In the genomic region with DNA sequence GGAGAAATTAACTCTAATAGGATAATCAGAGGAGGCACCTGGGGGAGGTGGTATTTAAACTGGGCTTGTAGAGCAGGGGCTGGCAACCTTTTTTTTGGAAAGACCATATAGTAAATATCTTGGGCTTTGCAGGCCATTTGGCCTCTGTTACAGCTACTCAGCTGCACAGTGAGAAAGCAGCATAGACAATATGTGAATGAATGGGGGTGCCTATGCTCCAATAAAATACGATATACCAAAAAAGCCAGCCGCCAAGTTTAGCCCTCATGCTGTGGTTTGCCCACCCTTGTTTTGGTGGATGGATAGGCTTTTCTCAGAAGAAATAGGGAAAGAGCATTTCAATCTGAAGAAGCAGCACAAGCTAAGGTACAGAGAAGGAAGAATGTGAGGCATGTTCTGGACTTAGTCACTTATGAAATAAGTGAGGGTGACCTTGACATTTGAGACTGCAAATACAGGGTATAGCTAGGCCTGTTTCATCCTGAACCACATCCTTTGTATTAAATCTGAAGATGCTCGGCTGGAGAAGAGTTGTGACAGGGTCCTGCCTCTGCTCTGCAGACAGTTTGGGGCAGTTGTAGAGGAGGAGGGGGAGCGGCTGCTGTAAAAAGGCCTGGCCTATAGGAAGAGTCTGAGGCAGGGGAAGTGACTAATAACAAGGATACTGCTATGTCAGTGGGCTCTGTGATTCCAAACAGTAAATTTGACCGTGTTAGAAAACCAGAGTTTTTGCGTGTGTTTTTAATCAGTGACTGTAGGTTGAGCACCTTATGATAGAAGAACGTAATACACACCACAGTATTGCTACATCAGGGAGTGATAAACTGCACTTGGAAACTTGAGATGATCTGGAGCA, we compare ENCODE assay signal across 14 cellular contexts.
DNase-seq lines count a peak whose midpoint lies in the region; ATAC-seq and TF ChIP-seq lines count a peak whose summit lies in the region.
"Had no signal": no experiment of that assay in that cellular context is flagged by ENCODE, and none has a peak within 500 bp of the region (broad histone marks: within the 10 kb centered on the region; RNA-seq: fewer than 3 reads in every experiment).

No MANE protein-coding gene starts in this region.

- ATAC-seq in left lung (peak; percentile 61), HG02610 (IDR thresholded peaks at IDR 0.05; ENCODE audit: unreplicated experiment) (no peak)
- ATAC-seq: CD8-positive, alpha-beta T cell; GM12878; T-helper 17 cell had no signal

- H3K9me3 ChIP-seq in HEK293 (ENCODE audit: control insufficient read depth, insufficient read depth, low read depth, low read length) (no peaks in the 10 kb centered on the region), left lung (no peaks in the 10 kb centered on the region)

- H3K27ac ChIP-seq in HEK293 (ENCODE audit: extremely low read depth, low read depth, low read length) = no peak overlapping the region
- H3K27ac ChIP-seq in left lung = no peak overlapping the region

- intact Hi-C loops in left lung (cut with DNase I) = no loop called here

- TF ChIP-seq CTCF in HEK293 (tag by site-specific recombination; IDR thresholded peaks at IDR 0.05) (no peak), choroid plexus epithelial cell (conservative IDR thresholded peaks at IDR 0.05; ENCODE audit: low read depth, low read length) (no peak), left lung (IDR thresholded peaks at IDR 0.05) (no peak), GM13976 (IDR thresholded peaks at IDR 0.05; ENCODE audit: borderline replicate concordance, control extremely low read depth, extremely low read depth, insufficient read depth, missing control alignments) (no peak)

- in situ Hi-C loops in GM13976 (cut with MboI; ENCODE audit: low sequenced_read_pairs, unreplicated experiment) = no loop called here

- no peaks in the 10 kb centered on the region for H3K36me3 ChIP-seq in HEK293 (ENCODE audit: control insufficient read depth in 2 of 2, insufficient read depth in 1 of 2, low read length in 2 of 2)
- H3K36me3 ChIP-seq in left lung = no peaks in the 10 kb centered on the region

- no peaks in the 10 kb centered on the region for H3K27me3 ChIP-seq in left lung

- peak; percentile 31 for DNase-seq in AG08395 (ENCODE audit: low spot score)
- DNase-seq in choroid plexus epithelial cell (ENCODE audit: low read depth) = peak; percentile 51
- no peak for DNase-seq in left lung
- DNase-seq in NCI-H345 (lab: John Stamatoyannopoulos, UW) = no peak
- no peak for DNase-seq in GM13976 (ENCODE audit: low spot score)
- no peak for DNase-seq in NCI-H748 treated with DMSO at 0.1 percent for 48 hours (lab: John Stamatoyannopoulos, UW)
- DNase-seq: activated T-cell treated with anti-CD3 and anti-CD28 coated beads, Interleukin-2, amount 50 U/mL, for 1 hour; CD8-positive, alpha-beta T cell; NCI-H446 treated with DMSO at 0.1 percent for 48 hours; stimulated activated CD4-positive, alpha-beta T cell treated with anti-CD3 and anti-CD28 coated beads, Interleukin-1b, Interleukin-23, amount 100 ng/mL, for 48 hours; T-helper 17 cell had no signal

- CTCF ChIA-PET in HEK293 (lab: Yijun Ruan, JAX) = interaction anchor here (1.2 to 1.6 kb wide), 2 partner anchors 27 to 129 kb away, joined by 3 read pairs; no protein-coding TSS in a partner anchor

- H3K4me3 ChIP-seq in HEK293 (ENCODE audit: low read depth, low read length) (no peak overlapping the region), choroid plexus epithelial cell (ENCODE audit: low read depth, low read length) (no peak overlapping the region), left lung (no peak overlapping the region)
- H3K4me3 ChIP-seq: GM12878 had no signal

- H3K4me1 ChIP-seq in HEK293 (ENCODE audit: control insufficient read depth, insufficient read depth, low read length) = peaks cover 21% of the 10 kb centered on the region
- H3K4me1 ChIP-seq in left lung = peaks cover 0 to 3% of the 10 kb centered on the region in 2 donors

- POLR2A ChIA-PET in HEK293 (lab: Yijun Ruan, JAX) = no interaction called here

TF ChIP-seq in HEK293, 187 proteins besides CTCF, POLR2A, EP300 and RAD21:
- TF ChIP-seq, protein P1, sequence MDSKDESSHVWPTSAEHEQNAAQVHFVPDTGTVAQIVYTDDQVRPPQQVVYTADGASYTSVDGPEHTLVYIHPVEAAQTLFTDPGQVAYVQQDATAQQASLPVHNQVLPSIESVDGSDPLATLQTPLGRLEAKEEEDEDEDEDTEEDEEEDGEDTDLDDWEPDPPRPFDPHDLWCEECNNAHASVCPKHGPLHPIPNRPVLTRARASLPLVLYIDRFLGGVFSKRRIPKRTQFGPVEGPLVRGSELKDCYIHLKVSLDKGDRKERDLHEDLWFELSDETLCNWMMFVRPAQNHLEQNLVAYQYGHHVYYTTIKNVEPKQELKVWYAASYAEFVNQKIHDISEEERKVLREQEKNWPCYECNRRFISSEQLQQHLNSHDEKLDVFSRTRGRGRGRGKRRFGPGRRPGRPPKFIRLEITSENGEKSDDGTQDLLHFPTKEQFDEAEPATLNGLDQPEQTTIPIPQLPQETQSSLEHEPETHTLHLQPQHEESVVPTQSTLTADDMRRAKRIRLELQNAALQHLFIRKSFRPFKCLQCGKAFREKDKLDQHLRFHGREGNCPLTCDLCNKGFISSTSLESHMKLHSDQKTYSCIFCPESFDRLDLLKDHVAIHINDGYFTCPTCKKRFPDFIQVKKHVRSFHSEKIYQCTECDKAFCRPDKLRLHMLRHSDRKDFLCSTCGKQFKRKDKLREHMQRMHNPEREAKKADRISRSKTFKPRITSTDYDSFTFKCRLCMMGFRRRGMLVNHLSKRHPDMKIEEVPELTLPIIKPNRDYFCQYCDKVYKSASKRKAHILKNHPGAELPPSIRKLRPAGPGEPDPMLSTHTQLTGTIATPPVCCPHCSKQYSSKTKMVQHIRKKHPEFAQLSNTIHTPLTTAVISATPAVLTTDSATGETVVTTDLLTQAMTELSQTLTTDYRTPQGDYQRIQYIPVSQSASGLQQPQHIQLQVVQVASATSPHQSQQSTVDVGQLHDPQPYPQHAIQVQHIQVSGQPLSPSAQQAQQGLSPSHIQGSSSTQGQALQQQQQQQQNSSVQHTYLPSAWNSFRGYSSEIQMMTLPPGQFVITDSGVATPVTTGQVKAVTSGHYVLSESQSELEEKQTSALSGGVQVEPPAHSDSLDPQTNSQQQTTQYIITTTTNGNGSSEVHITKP (tag by site-specific recombination; IDR thresholded peaks at IDR 0.05) = 0 out of 2 replicates have a peak, but pooled peaks have one; percentile 14
- TF ChIP-seq GFI1B (tag by site-specific recombination; IDR thresholded peaks at IDR 0.05) = peak; percentile 47; the same call in 1 of the 2 replicates
- no peak for TF ChIP-seq HOXD13 (CRISPR knock-in tag; IDR thresholded peaks at IDR 0.05; ENCODE audit: borderline replicate concordance)
- no peak for TF ChIP-seq ZNF37A (tag by site-specific recombination; IDR thresholded peaks at IDR 0.05)
- 0 out of 2 replicates have a peak, but pooled peaks have one; percentile 17 for TF ChIP-seq ZXDB (tag by site-specific recombination; IDR thresholded peaks at IDR 0.05)
- TF ChIP-seq KLF10 (tag by site-specific recombination; IDR thresholded peaks at IDR 0.05) = no peak
- TF ChIP-seq ZNF600 (tag by site-specific recombination; IDR thresholded peaks at IDR 0.05) = 0 out of 2 replicates have a peak, but pooled peaks have one; percentile 28
- no peak for TF ChIP-seq ZNF423 (tag by site-specific recombination; IDR thresholded peaks at IDR 0.05)
- TF ChIP-seq, protein P2, sequence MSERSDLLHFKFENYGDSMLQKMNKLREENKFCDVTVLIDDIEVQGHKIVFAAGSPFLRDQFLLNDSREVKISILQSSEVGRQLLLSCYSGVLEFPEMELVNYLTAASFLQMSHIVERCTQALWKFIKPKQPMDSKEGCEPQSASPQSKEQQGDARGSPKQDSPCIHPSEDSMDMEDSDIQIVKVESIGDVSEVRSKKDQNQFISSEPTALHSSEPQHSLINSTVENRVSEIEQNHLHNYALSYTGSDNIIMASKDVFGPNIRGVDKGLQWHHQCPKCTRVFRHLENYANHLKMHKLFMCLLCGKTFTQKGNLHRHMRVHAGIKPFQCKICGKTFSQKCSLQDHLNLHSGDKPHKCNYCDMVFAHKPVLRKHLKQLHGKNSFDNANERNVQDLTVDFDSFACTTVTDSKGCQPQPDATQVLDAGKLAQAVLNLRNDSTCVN (tag by site-specific recombination; optimal IDR thresholded peaks at IDR 0.05) = no peak
- TF ChIP-seq, protein P3, sequence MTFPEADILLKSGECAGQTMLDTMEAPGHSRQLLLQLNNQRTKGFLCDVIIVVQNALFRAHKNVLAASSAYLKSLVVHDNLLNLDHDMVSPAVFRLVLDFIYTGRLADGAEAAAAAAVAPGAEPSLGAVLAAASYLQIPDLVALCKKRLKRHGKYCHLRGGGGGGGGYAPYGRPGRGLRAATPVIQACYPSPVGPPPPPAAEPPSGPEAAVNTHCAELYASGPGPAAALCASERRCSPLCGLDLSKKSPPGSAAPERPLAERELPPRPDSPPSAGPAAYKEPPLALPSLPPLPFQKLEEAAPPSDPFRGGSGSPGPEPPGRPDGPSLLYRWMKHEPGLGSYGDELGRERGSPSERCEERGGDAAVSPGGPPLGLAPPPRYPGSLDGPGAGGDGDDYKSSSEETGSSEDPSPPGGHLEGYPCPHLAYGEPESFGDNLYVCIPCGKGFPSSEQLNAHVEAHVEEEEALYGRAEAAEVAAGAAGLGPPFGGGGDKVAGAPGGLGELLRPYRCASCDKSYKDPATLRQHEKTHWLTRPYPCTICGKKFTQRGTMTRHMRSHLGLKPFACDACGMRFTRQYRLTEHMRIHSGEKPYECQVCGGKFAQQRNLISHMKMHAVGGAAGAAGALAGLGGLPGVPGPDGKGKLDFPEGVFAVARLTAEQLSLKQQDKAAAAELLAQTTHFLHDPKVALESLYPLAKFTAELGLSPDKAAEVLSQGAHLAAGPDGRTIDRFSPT (tag by site-specific recombination; IDR thresholded peaks at IDR 0.05) = no peak
- TF ChIP-seq, protein P4, sequence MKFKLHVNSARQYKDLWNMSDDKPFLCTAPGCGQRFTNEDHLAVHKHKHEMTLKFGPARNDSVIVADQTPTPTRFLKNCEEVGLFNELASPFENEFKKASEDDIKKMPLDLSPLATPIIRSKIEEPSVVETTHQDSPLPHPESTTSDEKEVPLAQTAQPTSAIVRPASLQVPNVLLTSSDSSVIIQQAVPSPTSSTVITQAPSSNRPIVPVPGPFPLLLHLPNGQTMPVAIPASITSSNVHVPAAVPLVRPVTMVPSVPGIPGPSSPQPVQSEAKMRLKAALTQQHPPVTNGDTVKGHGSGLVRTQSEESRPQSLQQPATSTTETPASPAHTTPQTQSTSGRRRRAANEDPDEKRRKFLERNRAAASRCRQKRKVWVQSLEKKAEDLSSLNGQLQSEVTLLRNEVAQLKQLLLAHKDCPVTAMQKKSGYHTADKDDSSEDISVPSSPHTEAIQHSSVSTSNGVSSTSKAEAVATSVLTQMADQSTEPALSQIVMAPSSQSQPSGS (tag by site-specific recombination; IDR thresholded peaks at IDR 0.05; ENCODE audit: low read depth) = no peak
- TF ChIP-seq ZNF544 (tag by site-specific recombination; IDR thresholded peaks at IDR 0.05) = no peak

Comparison
In these comparisons a context has a peak if more than half of its experiments do, and no peak if none do; other contexts are left out.
1. DNase-seq: peak in AG08395 (single experiment) and choroid plexus epithelial cell (single experiment); none in left lung (0 of 2), NCI-H345 (single experiment), GM13976 (single experiment) and NCI-H748 treated with DMSO at 0.1 percent for 48 hours (single experiment).